In the genomic region with DNA sequence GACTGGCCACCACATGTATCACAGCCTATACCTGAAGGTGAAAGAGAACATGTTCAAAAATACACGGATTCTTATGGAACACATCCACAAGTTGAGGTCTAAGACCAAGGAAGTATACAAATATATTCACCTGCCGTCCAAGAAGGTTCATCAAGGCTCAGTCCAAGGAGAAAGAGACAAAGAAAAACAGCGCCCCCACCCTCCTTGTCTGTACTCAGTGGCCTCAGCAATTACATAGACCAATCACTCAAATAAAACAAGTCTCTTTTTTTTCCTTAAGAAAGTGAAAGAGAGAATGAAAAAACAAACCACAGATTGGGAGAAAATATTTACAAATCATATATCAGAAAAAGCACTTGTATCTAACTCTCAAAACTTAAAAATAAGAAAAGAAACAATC, we compare ENCODE assay signal across 19 cellular contexts. TPM values are rescaled to one million over a fixed set of nuclear protein-coding genes. Genes with fewer than 3 reads are reported as not detected.
DNase-seq lines count a peak whose midpoint lies in the region; ATAC-seq and TF ChIP-seq lines count a peak whose summit lies in the region.
"Had no signal": no experiment of that assay in that cellular context is flagged by ENCODE, and none has a peak within 500 bp of the region (broad histone marks: within the 10 kb centered on the region; RNA-seq: fewer than 3 reads in every experiment).

No MANE protein-coding gene starts in this region.

- H3K4me2 ChIP-seq in GM23338 (no peak overlapping the region), PC-3 (ENCODE audit: low read length) (no peak overlapping the region)
- H3K4me2 ChIP-seq: BLaER1 had no signal

- no peak overlapping the region for H3K27ac Mint-ChIP-seq in GM23338

- H4K20me1 ChIP-seq in GM23338 (replicated peaks; ENCODE audit: insufficient read depth) (no peaks in the 10 kb centered on the region), PC-3 (ENCODE audit: low read length) (no peaks in the 10 kb centered on the region)
- H4K20me1 ChIP-seq: BLaER1 had no signal

- no TSS peak for BruUV-seq in PC-3 (replicated peaks; lab: Mats Ljungman, UMichigan)

- intact Hi-C loops in PC-3 (cut with micrococcal nuclease) = no loop called here

- H3K36me3 Mint-ChIP-seq in GM23338 (ENCODE audit: low read depth) = no peaks in the 10 kb centered on the region

- TF ChIP-seq CTCF in GM23338 (conservative IDR thresholded peaks at IDR 0.05; ENCODE audit: low read depth in 2 of 2) (peak; percentile 37 to 48; a peak in 3 of 4 replicates), LNCAP (IDR thresholded peaks at IDR 0.05) (0 out of 2 replicates have a peak, but pooled peaks have one; percentile 11), PC-3 (conservative IDR thresholded peaks at IDR 0.05; ENCODE audit: low read depth, low read length) (peak; percentile 46)

- H3K9me2 ChIP-seq in GM23338 (ENCODE audit: insufficient read depth) (no peaks in the 10 kb centered on the region), PC-3 (replicated peaks; ENCODE audit: low read length) (no peaks in the 10 kb centered on the region)

- H3K9ac ChIP-seq in PC-3 (ENCODE audit: low read length) = no peak overlapping the region
- H3K9ac ChIP-seq: BLaER1 had no signal

- H3K4me1 Mint-ChIP-seq in GM23338 = no peaks in the 10 kb centered on the region

- no peaks in the 10 kb centered on the region for H3K36me3 ChIP-seq in GM23338 (ENCODE audit: insufficient read depth)
- H3K36me3 ChIP-seq in PC-3 (ENCODE audit: low read depth, low read length) = no peaks in the 10 kb centered on the region
- H3K36me3 ChIP-seq: BLaER1, Peyer's patch had no signal

- ATAC-seq in GM23338 (peak; percentile 46), PC-3 (no peak)
- ATAC-seq: SK-N-SH treated with all-trans-retinoic acid at 6 μM for 48 hours had no signal

- DNase-seq in GM23338 (ENCODE audit: low spot score) (peak; percentile 54), PC-3 (peak; percentile 8), iPS-NIHi11 (ENCODE audit: low spot score) (peak; percentile 12), NCI-H2171 treated with DMSO at 0.1 percent for 48 hours (lab: John Stamatoyannopoulos, UW) (no peak), DMS79 treated with DMSO at 0.1 percent for 48 hours (lab: John Stamatoyannopoulos, UW) (no peak), AG08396 (ENCODE audit: low spot score) (no peak), T-helper 1 cell (no peak)
- DNase-seq: HCEC 1CT, NCI-H1930, NCI-H446 treated with DMSO at 0.1 percent for 48 hours, NCI-H748 treated with DMSO at 0.1 percent for 48 hours, Peyer's patch, SHP77 had no signal

- peaks cover 5% of the 10 kb centered on the region for H3K27me3 Mint-ChIP-seq in GM23338 (ENCODE audit: insufficient read depth, low read depth, poor library complexity)

- H3K9me3 Mint-ChIP-seq in GM23338 = no peaks in the 10 kb centered on the region

- H3K4me1 ChIP-seq in GM23338 (ENCODE audit: insufficient read depth) = no peaks in the 10 kb centered on the region
- H3K4me1 ChIP-seq in PC-3 (ENCODE audit: insufficient read depth, low read length) = no peaks in the 10 kb centered on the region
- H3K4me1 ChIP-seq: BLaER1, Peyer's patch had no signal

- no peaks in the 10 kb centered on the region for H3K9me3 ChIP-seq in PC-3 (ENCODE audit: low read length)
- H3K9me3 ChIP-seq: Peyer's patch had no signal

- POLR2A ChIA-PET in PC-3 (lab: Charles Lee; ENCODE audit: unreplicated experiment) = no interaction called here

- H3K79me2 ChIP-seq in GM23338 (replicated peaks; ENCODE audit: insufficient read depth) (no peaks in the 10 kb centered on the region), PC-3 (ENCODE audit: low read length) (no peaks in the 10 kb centered on the region)

- H3K4me3 Mint-ChIP-seq in GM23338 = no peak overlapping the region

- H2AFZ ChIP-seq in GM23338 (no peak overlapping the region), PC-3 (ENCODE audit: low read length) (0 out of 2 replicates have a peak overlapping the region, but pooled peaks have one; percentile 14)

- H3F3A ChIP-seq in GM23338 (replicated peaks; ENCODE audit: low read depth) (no peaks in the 10 kb centered on the region), PC-3 (ENCODE audit: low read length, unreplicated experiment) (no peaks in the 10 kb centered on the region)

- no peaks in the 10 kb centered on the region for H3K27me3 ChIP-seq in GM23338 (ENCODE audit: insufficient read depth)
- H3K27me3 ChIP-seq in PC-3 (ENCODE audit: low read length) = peaks cover 6% of the 10 kb centered on the region; the same call in 1 of the 2 replicates
- H3K27me3 ChIP-seq: BLaER1, Peyer's patch had no signal

- H3K4me3 ChIP-seq in GM23338 = no peak overlapping the region
- no peak overlapping the region for H3K4me3 ChIP-seq in PC-3 (ENCODE audit: low read length)
- H3K4me3 ChIP-seq: BLaER1, Peyer's patch had no signal

- CTCF ChIA-PET in PC-3 (lab: Charles Lee) = no interaction called here

- no peak overlapping the region for H3K27ac ChIP-seq in GM23338 (ENCODE audit: low read depth)
- H3K27ac ChIP-seq in PC-3 (ENCODE audit: low read length) = no peak overlapping the region
- H3K27ac ChIP-seq: BLaER1, HL-60, Peyer's patch had no signal

TF ChIP-seq in GM23338, 12 proteins besides CTCF, POLR2A, EP300 and RAD21 (continues in another document):
- TF ChIP-seq POLR2AphosphoS5 (IDR thresholded peaks at IDR 0.05; ENCODE audit: low read depth) (no peak), EZH2phosphoT487 (IDR thresholded peaks at IDR 0.05; ENCODE audit: unreplicated experiment) (no peak), CREB1 (CRISPR knock-in tag; IDR thresholded peaks at IDR 0.05; ENCODE audit: low read depth) (no peak), ZNF114 (CRISPR knock-in tag; IDR thresholded peaks at IDR 0.05) (no peak), NANOG (IDR thresholded peaks at IDR 0.05; ENCODE audit: borderline replicate concordance) (no peak)

RNA-seq across cellular contexts. Expression of gene CPXM1, which starts 19.5 kb away (rescaled TPM):
- total RNA-seq in GM23338 (2014; rRNA removed; shearing (Covaris generic)) = 21.5 and 29.3 TPM in 2 replicates
- 15.3 and 17.0 TPM in 2 replicates for polyA plus RNA-seq in GM23338 (2016; fragmentation: Nextera tagmentation; extraction: Ambion mirVana)
- not detected in 2 replicates for total RNA-seq in PC-3 (2014; rRNA removed)

RNA-seq across cellular contexts. Expression of gene C20orf141, which starts 33.8 kb away (rescaled TPM):
- total RNA-seq in GM23338 (2014; rRNA removed; shearing (Covaris generic)) = not detected in 2 replicates
- not detected in 2 replicates for polyA plus RNA-seq in GM23338 (2016; fragmentation: Nextera tagmentation; extraction: Ambion mirVana)
- not detected in 2 replicates for total RNA-seq in PC-3 (2014; rRNA removed)
- total RNA-seq: M059J; Peyer's patch; T-helper 1 cell treated with Interleukin-12 subunit alpha and Interleukin-12 subunit beta and Interleukin-4 antibody, amounts not matched to agents 30 ng/mL and 1 ng/mL, for 36 hours had no signal

RNA-seq across cellular contexts. Expression of gene TMEM239, which starts 35.2 kb away (rescaled TPM):
- not detected in 2 replicates for total RNA-seq in GM23338 (2014; rRNA removed; shearing (Covaris generic))
- polyA plus RNA-seq in GM23338 (2016; fragmentation: Nextera tagmentation; extraction: Ambion mirVana) = not detected in 2 replicates
- 0.04 TPM in 1 of 2 replicates, not detected in the other for total RNA-seq in PC-3 (2014; rRNA removed)
- total RNA-seq: M059J; Peyer's patch; T-helper 1 cell treated with Interleukin-12 subunit alpha and Interleukin-12 subunit beta and Interleukin-4 antibody, amounts not matched to agents 30 ng/mL and 1 ng/mL, for 36 hours had no signal

RNA-seq across cellular contexts. Expression of gene PCED1A, which starts 59.5 kb away (rescaled TPM):
- 8.9 and 9.9 TPM in 2 replicates for total RNA-seq in GM23338 (2014; rRNA removed; shearing (Covaris generic))
- 5.0 and 5.3 TPM in 2 replicates for polyA plus RNA-seq in GM23338 (2016; fragmentation: Nextera tagmentation; extraction: Ambion mirVana)
- total RNA-seq in PC-3 (2014; rRNA removed) = 21.9 and 29.8 TPM in 2 replicates

RNA-seq across cellular contexts. Expression of gene VPS16, which starts 59.6 kb away (rescaled TPM):
- 17.7 and 20.4 TPM in 2 replicates for total RNA-seq in GM23338 (2014; rRNA removed; shearing (Covaris generic))
- 11.2 and 13.5 TPM in 2 replicates for polyA plus RNA-seq in GM23338 (2016; fragmentation: Nextera tagmentation; extraction: Ambion mirVana)
- 40.3 and 49.9 TPM in 2 replicates for total RNA-seq in PC-3 (2014; rRNA removed)

Comparison
In these comparisons a context has a peak if more than half of its experiments do, and no peak if none do; other contexts are left out.
1. DNase-seq: peak in GM23338 (single experiment), PC-3 (single experiment) and iPS-NIHi11 (single experiment); none in NCI-H2171 treated with DMSO at 0.1 percent for 48 hours (single experiment), DMS79 treated with DMSO at 0.1 percent for 48 hours (single experiment), AG08396 (single experiment) and T-helper 1 cell (0 of 5).
2. RNA of gene CPXM1, which starts 19.5 kb away (total RNA-seq): 21.5 to 29.3 TPM in GM23338; not detected in PC-3; every median in the first group is over 10 times any median in the second.
3. Peak in every context shown above with its lines, with median percentiles within 50 percentile points of each other: CTCF ChIP-seq.